In the genomic region with DNA sequence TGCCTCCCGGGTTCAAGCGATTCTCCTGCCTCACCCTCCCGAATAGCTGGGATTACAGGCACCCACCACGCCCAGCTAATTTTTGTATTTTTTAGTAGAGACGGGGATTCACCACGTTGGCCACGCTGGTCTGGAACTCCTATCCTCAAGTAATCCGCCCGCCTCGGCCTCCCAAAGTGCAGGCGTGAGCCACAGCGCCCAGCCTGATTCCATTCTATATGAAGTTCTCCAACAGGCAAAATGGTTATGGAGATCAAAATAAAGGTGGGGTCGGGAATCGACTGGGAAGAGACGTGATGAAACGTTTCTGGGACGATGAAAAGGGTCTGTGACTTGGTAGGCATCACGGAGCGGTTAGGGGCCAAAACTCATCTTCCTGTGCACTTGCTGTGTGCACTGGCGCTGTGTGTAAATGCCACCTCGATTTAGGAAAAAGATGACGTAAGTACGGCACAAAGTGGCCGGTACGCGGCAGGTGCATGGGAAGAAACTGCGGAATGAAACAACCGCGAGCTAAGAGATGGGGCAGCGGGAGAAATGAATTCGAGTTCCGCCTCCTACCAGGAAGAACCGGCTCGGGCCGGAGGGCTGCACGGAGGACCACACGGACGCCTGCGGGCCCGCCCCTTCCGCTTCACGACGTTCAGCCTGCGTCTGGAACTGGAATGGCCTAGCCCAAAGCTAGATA, we compare ENCODE assay signal across 8 cellular contexts. TPM values are rescaled to one million over a fixed set of nuclear protein-coding genes. Genes with fewer than 3 reads are reported as not detected.
DNase-seq lines count a peak whose midpoint lies in the region; ATAC-seq and TF ChIP-seq lines count a peak whose summit lies in the region.

No MANE protein-coding gene starts in this region.

- DNase-seq in NCI-H345 (lab: John Stamatoyannopoulos, UW) (peak; percentile 93), NCI-H345 treated with DMSO at 0.1 percent for 48 hours (lab: John Stamatoyannopoulos, UW; ENCODE audit: unreplicated experiment) (no peak), NCI-H2081 treated with DMSO at 0.1 percent for 48 hours (lab: John Stamatoyannopoulos, UW) (peak; percentile 59), breast epithelium (ENCODE audit: low spot score in 2 of 2) (peak; percentile 92 to 93)

- peak; percentile 43 for ATAC-seq in HG02973 (IDR thresholded peaks at IDR 0.05; ENCODE audit: unreplicated experiment)

- TF ChIP-seq CTCF in VCaP (conservative IDR thresholded peaks at IDR 0.05) (no peak), breast epithelium (IDR thresholded peaks at IDR 0.05) (no peak)

- peak overlapping the region; percentile 85 to 96 (median 95) for H3K4me3 ChIP-seq in breast epithelium
- peak overlapping the region; percentile 72 for H3K4me3 ChIP-seq in iPS-18c (ENCODE audit: insufficient read depth, low read depth, low read length)
- H3K4me3 ChIP-seq in skin epidermis, result peak overlapping the region; percentile 72 to 96 (median 90)

- intact Hi-C loops in breast epithelium (cut with DNase I; ENCODE audit: low total_unique reads), result no loop called here

- no peaks in the 10 kb centered on the region for H3K27me3 ChIP-seq in breast epithelium

- H3K4me1 ChIP-seq in breast epithelium, result peaks cover 4 to 8% of the 10 kb centered on the region in 2 donors

- H3K9me3 ChIP-seq in breast epithelium (no peaks in the 10 kb centered on the region), iPS-18c (ENCODE audit: control insufficient read depth, insufficient read depth, low read length) (no peaks in the 10 kb centered on the region)

- peak overlapping the region; percentile 98 for H3K27ac ChIP-seq in VCaP
- H3K27ac ChIP-seq in breast epithelium, result peak overlapping the region; percentile 96 to 98
- H3K27ac ChIP-seq in skin epidermis, result peak overlapping the region; percentile 81 to 99 (median 95)

- H3K36me3 ChIP-seq in breast epithelium, result no peaks in the 10 kb centered on the region

- TF ChIP-seq POLR2A in breast epithelium (IDR thresholded peaks at IDR 0.05), result peak; percentile 70

RNA-seq across cellular contexts. Expression of a gene that starts 1.6 kb away (rescaled TPM):
- total RNA-seq in breast epithelium, result 10 to 100 TPM; 23.9 to 31.9 (median 24.2) TPM

RNA-seq across cellular contexts. Expression of a gene that starts 2.6 kb away (rescaled TPM):
- total RNA-seq in breast epithelium, result 1 to 10 TPM; 3.6 to 5.4 (median 4.2) TPM

RNA-seq across cellular contexts. Expression of a gene that starts 19.3 kb away (rescaled TPM):
- 1 to 10 TPM in 2 of 3 donors, under 1 TPM in 1; 0.48 to 5.7 (median 3.3) TPM for total RNA-seq in breast epithelium

RNA-seq across cellular contexts. Expression of a gene that starts 31.9 kb away (rescaled TPM):
- total RNA-seq in breast epithelium, result 1 to 10 TPM in 1 of 3 donors, under 1 TPM in 2; 0.16 to 1.5 (median 0.98) TPM

RNA-seq across cellular contexts. Expression of a gene that starts 35.0 kb away (rescaled TPM):
- total RNA-seq in breast epithelium, result 1 to 10 TPM in 1 of 3 donors, under 1 TPM in 2; 0.16 to 1.2 (median 0.98) TPM
